1 cellular context compared by ENCODE assay signal in the genomic region with DNA sequence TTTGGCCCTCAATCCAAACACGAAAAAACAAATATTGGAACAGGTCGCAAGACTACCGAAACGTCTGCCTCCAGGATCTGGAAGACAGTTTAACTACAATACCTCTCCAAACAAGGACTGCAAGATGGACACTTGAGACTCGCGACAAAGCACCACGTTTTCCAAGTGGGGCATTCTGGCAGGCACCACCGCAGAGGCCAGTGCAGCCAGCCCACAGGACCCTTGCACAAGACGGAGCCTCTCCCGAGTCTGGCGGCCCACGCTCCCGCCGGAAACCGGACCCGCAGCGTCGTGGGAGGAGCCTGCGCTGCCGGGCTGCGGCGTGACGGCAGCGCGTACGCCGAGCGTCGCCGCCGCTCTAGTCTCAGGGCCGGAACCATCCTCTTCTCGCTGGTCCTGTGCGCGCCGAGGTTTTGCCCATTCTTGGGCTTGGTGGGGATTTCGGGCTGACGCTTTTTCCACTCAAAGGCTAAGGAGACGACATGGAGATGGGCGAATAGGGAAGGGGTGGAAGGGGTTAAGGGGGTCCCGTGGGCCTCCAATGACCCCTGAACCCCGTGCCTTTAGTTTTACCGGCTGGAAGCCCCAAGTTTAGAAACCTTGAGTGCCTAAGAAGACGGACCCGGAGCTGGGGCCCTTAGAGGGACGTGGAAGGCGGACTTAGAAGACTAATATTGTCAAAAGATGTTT.
A peak's percentile ranks its signal among the peaks of the same experiment; 100 is the strongest.
TF ChIP-seq lines count a peak whose summit lies in the region.

A gene (minus strand): TSS at position 283 of the 690 bp plus-strand sequence. CDS start 109 bp downstream, at position 174.

TF ChIP-seq in HEK293, 187 proteins besides CTCF, POLR2A, EP300 and RAD21 (continued from another document):
- TF ChIP-seq ZNF202 (tag by site-specific recombination; IDR thresholded peaks at IDR 0.05; ENCODE audit: borderline replicate concordance): no peak
- no peak for TF ChIP-seq ZNF473 (tag by site-specific recombination; IDR thresholded peaks at IDR 0.05)
- TF ChIP-seq ZNF157 (tag by site-specific recombination; IDR thresholded peaks at IDR 0.05): no peak
- TF ChIP-seq ZNF121 (tag by site-specific recombination; IDR thresholded peaks at IDR 0.05): 0 out of 2 replicates have a peak, but pooled peaks have one; percentile 16
- 0 out of 2 replicates have a peak, but pooled peaks have one; percentile 17 for TF ChIP-seq ZNF324 (tag by site-specific recombination; IDR thresholded peaks at IDR 0.05)
- TF ChIP-seq ZNF600 (tag by site-specific recombination; IDR thresholded peaks at IDR 0.05): peak; percentile 61; the same call in 1 of the 2 replicates
- TF ChIP-seq, protein P1, sequence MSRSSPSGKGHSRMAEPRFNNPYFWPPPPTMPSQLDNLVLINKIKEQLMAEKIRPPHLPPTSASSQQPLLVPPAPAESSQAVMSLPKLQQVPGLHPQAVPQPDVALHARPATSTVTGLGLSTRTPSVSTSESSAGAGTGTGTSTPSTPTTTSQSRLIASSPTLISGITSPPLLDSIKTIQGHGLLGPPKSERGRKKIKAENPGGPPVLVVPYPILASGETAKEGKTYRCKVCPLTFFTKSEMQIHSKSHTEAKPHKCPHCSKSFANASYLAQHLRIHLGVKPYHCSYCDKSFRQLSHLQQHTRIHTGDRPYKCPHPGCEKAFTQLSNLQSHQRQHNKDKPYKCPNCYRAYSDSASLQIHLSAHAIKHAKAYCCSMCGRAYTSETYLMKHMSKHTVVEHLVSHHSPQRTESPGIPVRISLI (tag by site-specific recombination; IDR thresholded peaks at IDR 0.05): no peak
- TF ChIP-seq ZNF501 (tag by site-specific recombination; IDR thresholded peaks at IDR 0.05): peak; percentile 84
- TF ChIP-seq, protein P2, sequence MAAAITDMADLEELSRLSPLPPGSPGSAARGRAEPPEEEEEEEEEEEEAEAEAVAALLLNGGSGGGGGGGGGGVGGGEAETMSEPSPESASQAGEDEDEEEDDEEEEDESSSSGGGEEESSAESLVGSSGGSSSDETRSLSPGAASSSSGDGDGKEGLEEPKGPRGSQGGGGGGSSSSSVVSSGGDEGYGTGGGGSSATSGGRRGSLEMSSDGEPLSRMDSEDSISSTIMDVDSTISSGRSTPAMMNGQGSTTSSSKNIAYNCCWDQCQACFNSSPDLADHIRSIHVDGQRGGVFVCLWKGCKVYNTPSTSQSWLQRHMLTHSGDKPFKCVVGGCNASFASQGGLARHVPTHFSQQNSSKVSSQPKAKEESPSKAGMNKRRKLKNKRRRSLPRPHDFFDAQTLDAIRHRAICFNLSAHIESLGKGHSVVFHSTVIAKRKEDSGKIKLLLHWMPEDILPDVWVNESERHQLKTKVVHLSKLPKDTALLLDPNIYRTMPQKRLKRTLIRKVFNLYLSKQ (tag by site-specific recombination; IDR thresholded peaks at IDR 0.05; ENCODE audit: borderline replicate concordance): no peak
- TF ChIP-seq, protein P3, sequence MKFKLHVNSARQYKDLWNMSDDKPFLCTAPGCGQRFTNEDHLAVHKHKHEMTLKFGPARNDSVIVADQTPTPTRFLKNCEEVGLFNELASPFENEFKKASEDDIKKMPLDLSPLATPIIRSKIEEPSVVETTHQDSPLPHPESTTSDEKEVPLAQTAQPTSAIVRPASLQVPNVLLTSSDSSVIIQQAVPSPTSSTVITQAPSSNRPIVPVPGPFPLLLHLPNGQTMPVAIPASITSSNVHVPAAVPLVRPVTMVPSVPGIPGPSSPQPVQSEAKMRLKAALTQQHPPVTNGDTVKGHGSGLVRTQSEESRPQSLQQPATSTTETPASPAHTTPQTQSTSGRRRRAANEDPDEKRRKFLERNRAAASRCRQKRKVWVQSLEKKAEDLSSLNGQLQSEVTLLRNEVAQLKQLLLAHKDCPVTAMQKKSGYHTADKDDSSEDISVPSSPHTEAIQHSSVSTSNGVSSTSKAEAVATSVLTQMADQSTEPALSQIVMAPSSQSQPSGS (tag by site-specific recombination; IDR thresholded peaks at IDR 0.05; ENCODE audit: low read depth): no peak
- TF ChIP-seq ZNF571 (tag by site-specific recombination; IDR thresholded peaks at IDR 0.05): no peak
- no peak for TF ChIP-seq ZNF670 (tag by site-specific recombination; IDR thresholded peaks at IDR 0.05; ENCODE audit: low read depth)
- TF ChIP-seq, protein P4, sequence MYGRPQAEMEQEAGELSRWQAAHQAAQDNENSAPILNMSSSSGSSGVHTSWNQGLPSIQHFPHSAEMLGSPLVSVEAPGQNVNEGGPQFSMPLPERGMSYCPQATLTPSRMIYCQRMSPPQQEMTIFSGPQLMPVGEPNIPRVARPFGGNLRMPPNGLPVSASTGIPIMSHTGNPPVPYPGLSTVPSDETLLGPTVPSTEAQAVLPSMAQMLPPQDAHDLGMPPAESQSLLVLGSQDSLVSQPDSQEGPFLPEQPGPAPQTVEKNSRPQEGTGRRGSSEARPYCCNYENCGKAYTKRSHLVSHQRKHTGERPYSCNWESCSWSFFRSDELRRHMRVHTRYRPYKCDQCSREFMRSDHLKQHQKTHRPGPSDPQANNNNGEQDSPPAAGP (tag by site-specific recombination; IDR thresholded peaks at IDR 0.05): 0 out of 2 replicates have a peak, but pooled peaks have one; percentile 44
- TF ChIP-seq ZNF529 (tag by site-specific recombination; IDR thresholded peaks at IDR 0.05; ENCODE audit: insufficient replicate concordance): no peak
